In genomic region chr5:137516251-137516797, GRCh38 we compare ENCODE assay signal across 15 cellular contexts. TPM values are rescaled to one million over a fixed set of nuclear protein-coding genes. Genes with fewer than 3 reads are reported as not detected.
"Had no signal": no experiment of that assay in that cellular context is flagged by ENCODE, and none has a peak within 500 bp of the region (broad histone marks: within the 10 kb centered on the region; RNA-seq: fewer than 3 reads in every experiment).

No MANE protein-coding gene starts in this region.

- H3K4me1 ChIP-seq: tibial nerve had no signal

- H3K27ac ChIP-seq: skin epidermis, tibial nerve had no signal

- DNase-seq: activated CD4-positive, alpha-beta T cell treated with anti-CD3 and anti-CD28 coated beads, Interleukin-2, amount 50 U/mL, for 4 hours; activated CD8-positive, alpha-beta memory T cell treated with anti-CD3 and anti-CD28 coated beads, Interleukin-2, amount 10 ng/mL, durations not matched to agents 7 days and 5 days; activated gamma-delta T cell treated with Interleukin-2 at 50 U/mL for 16 hours; activated naive CD8-positive, alpha-beta T cell treated with anti-CD3 and anti-CD28 coated beads for 36 hours; activated T-cell treated with anti-CD3 and anti-CD28 coated beads, Interleukin-2, amount 50 U/mL, for 24 hours; cerebellar nuclear complex; hippocampal formation; naive thymus-derived CD4-positive, alpha-beta T cell; posterior cingulate gyrus; T-helper 17 cell had no signal

- H3K27me3 ChIP-seq: tibial nerve had no signal

- H3K9me3 ChIP-seq: tibial nerve had no signal

- H3K4me3 ChIP-seq: lung, skin epidermis, tibial nerve had no signal

- ATAC-seq: activated CD4-positive, CD25-positive, alpha-beta regulatory T cell treated with anti-CD3 and anti-CD28 coated beads, Interleukin-2, amount 50 U/mL, for 24 hours; activated CD8-positive, alpha-beta memory T cell treated with anti-CD3 and anti-CD28 coated beads, Interleukin-2, amount 10 ng/mL, durations not matched to agents 7 days and 5 days; naive thymus-derived CD4-positive, alpha-beta T cell; stimulated activated memory B cell treated with anti-CD40 and anti-IgM and Interleukin-4, amounts not matched to agents 10 μg/mL and 1 μg/mL and 100 μg/mL, for 72 hours; T-helper 17 cell had no signal

- H3K36me3 ChIP-seq: tibial nerve had no signal

RNA-seq across cellular contexts. Expression of gene SPOCK1, which starts 17.2 kb away (rescaled TPM):
- total RNA-seq: T-helper 17 cell had no signal
